In genomic region chrX:13293700-13294099, GRCh38 we compare ENCODE assay signal across 13 cellular contexts. TPM values are rescaled to one million over a fixed set of nuclear protein-coding genes. Genes with fewer than 3 reads are reported as not detected.
DNase-seq lines count a peak whose midpoint lies in the region; ATAC-seq and TF ChIP-seq lines count a peak whose summit lies in the region.
"Had no signal": no experiment of that assay in that cellular context is flagged by ENCODE, and none has a peak within 500 bp of the region (broad histone marks: within the 10 kb centered on the region; RNA-seq: fewer than 3 reads in every experiment).

No MANE protein-coding gene starts in this region.

- H3K9ac ChIP-seq in neuronal stem cell (ENCODE audit: low read depth, low read length, poor library complexity), result no peak overlapping the region
- H3K9ac ChIP-seq: BLaER1 treated with 17β-estradiol and CSF1 and Interleukin-3, amounts not matched to agents 10 nM and 100 nM had no signal

- H2BK120ac ChIP-seq in neuronal stem cell (ENCODE audit: low read depth, low read length), result no peak overlapping the region

- no peak overlapping the region for H3K18ac ChIP-seq in neuronal stem cell (ENCODE audit: low read length)

- H3K4me3 ChIP-seq in neuronal stem cell (ENCODE audit: low read length in 2 of 2), result no peak overlapping the region
- H3K4me3 ChIP-seq: ascending aorta; BLaER1 treated with 17β-estradiol and CSF1 and Interleukin-3, amounts not matched to agents 10 nM and 100 nM; sigmoid colon had no signal

- H3K4ac ChIP-seq in neuronal stem cell (ENCODE audit: low read length), result no peak overlapping the region

- no peak overlapping the region for H4K8ac ChIP-seq in neuronal stem cell (ENCODE audit: low read depth, low read length)

- no peaks in the 10 kb centered on the region for H3K36me3 ChIP-seq in neuronal stem cell (replicated peaks in 1 of 2; ENCODE audit: control insufficient read depth in 2 of 2, insufficient read depth in 2 of 2, low read length in 2 of 2)
- H3K36me3 ChIP-seq: ascending aorta; BLaER1 treated with 17β-estradiol and CSF1 and Interleukin-3, amounts not matched to agents 10 nM and 100 nM; sigmoid colon had no signal

- H2AFZ ChIP-seq in neuronal stem cell (ENCODE audit: low read length), result peak overlapping the region; percentile 76

- peaks cover 0 to 4% of the 10 kb centered on the region in 2 donors for H3K4me1 ChIP-seq in neuronal stem cell (ENCODE audit: control insufficient read depth in 2 of 2, insufficient read depth in 1 of 2, low read depth in 1 of 2, low read length in 2 of 2)
- H3K4me1 ChIP-seq: ascending aorta; BLaER1 treated with 17β-estradiol and CSF1 and Interleukin-3, amounts not matched to agents 10 nM and 100 nM; sigmoid colon had no signal

- H3K9me3 ChIP-seq in neuronal stem cell (replicated peaks in 1 of 2; ENCODE audit: control insufficient read depth in 2 of 2, insufficient read depth in 1 of 2, low read depth in 1 of 2, low read length in 2 of 2), result no peaks in the 10 kb centered on the region
- H3K9me3 ChIP-seq: ascending aorta; BLaER1 treated with 17β-estradiol and CSF1 and Interleukin-3, amounts not matched to agents 10 nM and 100 nM; sigmoid colon had no signal

- DNase-seq in HEK293T (ENCODE audit: extremely low spot score) (peak; percentile 40), NCI-H2081 treated with DMSO at 0.1 percent for 48 hours (lab: John Stamatoyannopoulos, UW) (peak; percentile 94), WTC11 (ENCODE audit: low spot score) (no peak), neuronal stem cell (ENCODE audit: low spot score) (no peak)
- no peak for DNase-seq in activated CD8-positive, alpha-beta memory T cell treated with anti-CD3 and anti-CD28 coated beads, Interleukin-2, amount 10 ng/mL, durations not matched to agents 7 days and 5 days
- DNase-seq: Kasumi-1, natural killer cell, sigmoid colon had no signal

- H3K27me3 ChIP-seq in neuronal stem cell (ENCODE audit: control insufficient read depth in 3 of 3, insufficient read depth in 3 of 3, low read depth in 1 of 3, low read length in 3 of 3), result no peaks in the 10 kb centered on the region
- H3K27me3 ChIP-seq: ascending aorta, sigmoid colon had no signal

- H3K27me3 Mint-ChIP-seq in WTC11 (ENCODE audit: low read depth), result no peaks in the 10 kb centered on the region
- no peaks in the 10 kb centered on the region for H3K27me3 Mint-ChIP-seq in activated CD8-positive, alpha-beta memory T cell treated with anti-CD3 and anti-CD28 coated beads, Interleukin-2, amount 10 ng/mL, durations not matched to agents 7 days and 5 days

- no peaks in the 10 kb centered on the region for H3K79me1 ChIP-seq in neuronal stem cell (ENCODE audit: low read depth, low read length)

- CTCF ChIA-PET in HEK293T (lab: Yijun Ruan, JAX), result no interaction called here
- CTCF ChIA-PET in WTC11 (lab: Charles Lee), result no interaction called here
- CTCF ChIA-PET in activated CD8-positive, alpha-beta memory T cell treated with anti-CD3 and anti-CD28 coated beads, Interleukin-2, amount 10 ng/mL, durations not matched to agents 7 days and 5 days (lab: Charles Lee), result no interaction called here

- no peak overlapping the region for H3K4me2 ChIP-seq in neuronal stem cell (ENCODE audit: insufficient read depth, low read length, poor library complexity, severe bottlenecking)
- H3K4me2 ChIP-seq: BLaER1 treated with 17β-estradiol and CSF1 and Interleukin-3, amounts not matched to agents 10 nM and 100 nM had no signal

- POLR2A ChIA-PET in HEK293T (lab: Yijun Ruan, JAX), result no interaction called here
- POLR2A ChIA-PET in WTC11 (lab: Charles Lee), result no interaction called here

- H2AK5ac ChIP-seq in neuronal stem cell (ENCODE audit: low read depth, low read length), result no peak overlapping the region

- no peak for ATAC-seq in WTC11
- no peak for ATAC-seq in HG02610 (IDR thresholded peaks at IDR 0.05; ENCODE audit: unreplicated experiment)
- ATAC-seq in activated CD8-positive, alpha-beta memory T cell treated with anti-CD3 and anti-CD28 coated beads, Interleukin-2, amount 10 ng/mL, durations not matched to agents 7 days and 5 days, result no peak
- no peak for ATAC-seq in GM21423 (IDR thresholded peaks at IDR 0.05; ENCODE audit: unreplicated experiment)
- ATAC-seq in HG03175 (IDR thresholded peaks at IDR 0.05; ENCODE audit: unreplicated experiment), result no peak
- ATAC-seq: natural killer cell had no signal

- no peak overlapping the region for H3K14ac ChIP-seq in neuronal stem cell (ENCODE audit: low read length)

- H2BK5ac ChIP-seq in neuronal stem cell (ENCODE audit: low read length), result no peak overlapping the region

- H3K23ac ChIP-seq in neuronal stem cell (ENCODE audit: low read depth, low read length, poor library complexity), result no peak overlapping the region

- no peak overlapping the region for H3K27ac ChIP-seq in neuronal stem cell (replicated peaks; ENCODE audit: low read length)
- H3K27ac ChIP-seq: ascending aorta; BLaER1 treated with 17β-estradiol and CSF1 and Interleukin-3, amounts not matched to agents 10 nM and 100 nM; sigmoid colon had no signal

- H3K4me3 Mint-ChIP-seq in WTC11, result no peak overlapping the region
- no peak overlapping the region for H3K4me3 Mint-ChIP-seq in activated CD8-positive, alpha-beta memory T cell treated with anti-CD3 and anti-CD28 coated beads, Interleukin-2, amount 10 ng/mL, durations not matched to agents 7 days and 5 days
- H3K4me3 Mint-ChIP-seq: natural killer cell had no signal

- H3K9me3 Mint-ChIP-seq in WTC11, result no peaks in the 10 kb centered on the region; the same call in 1 of the 2 replicates
- no peaks in the 10 kb centered on the region for H3K9me3 Mint-ChIP-seq in activated CD8-positive, alpha-beta memory T cell treated with anti-CD3 and anti-CD28 coated beads, Interleukin-2, amount 10 ng/mL, durations not matched to agents 7 days and 5 days (ENCODE audit: low read depth)
- H3K9me3 Mint-ChIP-seq: natural killer cell had no signal

- TF ChIP-seq CTCF in WTC11 (IDR thresholded peaks at IDR 0.05), result no peak

- no peak overlapping the region for H2BK15ac ChIP-seq in neuronal stem cell (ENCODE audit: low read length)

- peak overlapping the region; percentile 91 for H3K27ac Mint-ChIP-seq in WTC11
- H3K27ac Mint-ChIP-seq in activated CD8-positive, alpha-beta memory T cell treated with anti-CD3 and anti-CD28 coated beads, Interleukin-2, amount 10 ng/mL, durations not matched to agents 7 days and 5 days, result no peak overlapping the region
- H3K27ac Mint-ChIP-seq: natural killer cell had no signal

- H3K4me1 Mint-ChIP-seq in WTC11, result peaks cover 19% of the 10 kb centered on the region
- H3K4me1 Mint-ChIP-seq in activated CD8-positive, alpha-beta memory T cell treated with anti-CD3 and anti-CD28 coated beads, Interleukin-2, amount 10 ng/mL, durations not matched to agents 7 days and 5 days, result no peaks in the 10 kb centered on the region
- H3K4me1 Mint-ChIP-seq: natural killer cell had no signal

- no peak overlapping the region for H2BK12ac ChIP-seq in neuronal stem cell (ENCODE audit: low read length)

- no peak overlapping the region for H4K91ac ChIP-seq in neuronal stem cell (ENCODE audit: low read depth, low read length, poor library complexity)

- H3K36me3 Mint-ChIP-seq in WTC11, result no peaks in the 10 kb centered on the region
- no peaks in the 10 kb centered on the region for H3K36me3 Mint-ChIP-seq in activated CD8-positive, alpha-beta memory T cell treated with anti-CD3 and anti-CD28 coated beads, Interleukin-2, amount 10 ng/mL, durations not matched to agents 7 days and 5 days
- H3K36me3 Mint-ChIP-seq: natural killer cell had no signal

- WGBS in neuronal stem cell (ENCODE audit: extremely low coverage in 2 of 2, insufficient read length in 2 of 2, insufficient replicate concordance in 1 of 2), 2 donors, result no CpG with 5 or more reads among the region's 6 CpGs

TF ChIP-seq in HEK293T, 16 proteins besides CTCF, POLR2A, EP300 and RAD21 (continues in another document):
- TF ChIP-seq FOXA1 (IDR thresholded peaks at IDR 0.05) (no peak), ELF4 (IDR thresholded peaks at IDR 0.05) (no peak), SP1 (IDR thresholded peaks at IDR 0.05) (no peak), HDGF (IDR thresholded peaks at IDR 0.05; ENCODE audit: borderline replicate concordance) (no peak), CTBP1 (IDR thresholded peaks at IDR 0.05; ENCODE audit: borderline replicate concordance) (no peak), TARDBP (IDR thresholded peaks at IDR 0.05) (no peak), FOXM1 (IDR thresholded peaks at IDR 0.05; ENCODE audit: borderline replicate concordance) (no peak), FOXK2 (IDR thresholded peaks at IDR 0.05) (no peak), NFRKB (IDR thresholded peaks at IDR 0.05) (no peak), BHLHE40 (IDR thresholded peaks at IDR 0.05; ENCODE audit: borderline replicate concordance) (no peak), L3MBTL2 (conservative IDR thresholded peaks at IDR 0.05) (no peak), ZNF384 (IDR thresholded peaks at IDR 0.05) (no peak), LEF1 (IDR thresholded peaks at IDR 0.05; ENCODE audit: borderline replicate concordance) (no peak), SUZ12 (IDR thresholded peaks at IDR 0.05) (no peak), ARNT (IDR thresholded peaks at IDR 0.05) (no peak)

TF ChIP-seq in WTC11, 78 proteins besides CTCF, POLR2A, EP300 and RAD21 (continues in another document):
- no peak for TF ChIP-seq ZNF396 (CRISPR knock-in tag; IDR thresholded peaks at IDR 0.05; ENCODE audit: borderline replicate concordance)
- TF ChIP-seq, protein P1, sequence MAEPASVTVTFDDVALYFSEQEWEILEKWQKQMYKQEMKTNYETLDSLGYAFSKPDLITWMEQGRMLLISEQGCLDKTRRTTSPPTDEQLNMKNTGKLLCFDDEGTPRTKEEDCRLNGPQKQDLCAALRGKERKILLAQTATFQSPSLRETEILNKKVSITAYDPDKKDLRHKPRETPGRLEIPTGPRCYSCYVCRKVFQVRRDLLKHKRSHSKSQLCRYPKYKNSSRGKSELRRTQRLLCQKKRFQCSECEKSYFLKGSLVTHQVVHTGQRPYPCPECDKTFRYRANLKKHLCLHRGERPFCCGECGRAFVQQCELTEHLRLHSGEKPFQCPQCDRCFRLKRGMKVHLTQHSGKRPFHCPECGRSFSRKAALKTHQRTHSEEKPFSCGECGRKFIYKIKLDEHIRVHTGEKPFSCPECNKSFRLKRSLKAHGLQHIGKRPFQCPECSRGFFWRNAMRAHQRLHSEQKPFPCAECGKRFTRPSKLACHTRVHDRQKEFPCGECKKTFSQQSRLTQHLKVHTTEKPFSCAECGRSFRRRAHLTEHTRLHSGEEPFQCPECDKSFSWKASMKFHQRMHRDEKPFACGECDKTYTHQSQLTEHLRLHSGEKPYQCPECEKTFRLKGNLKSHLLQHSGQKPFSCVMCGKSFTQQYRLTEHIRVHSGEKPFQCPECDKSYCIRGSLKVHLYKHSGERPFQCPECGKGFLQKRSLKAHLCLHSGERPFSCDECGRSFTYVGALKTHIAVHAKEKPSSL (CRISPR knock-in tag; conservative IDR thresholded peaks at IDR 0.05), result no peak
- TF ChIP-seq SP1 (CRISPR knock-in tag; conservative IDR thresholded peaks at IDR 0.05), result no peak
- no peak for TF ChIP-seq NFATC4 (CRISPR knock-in tag; IDR thresholded peaks at IDR 0.05)
- no peak for TF ChIP-seq CREB1 (CRISPR knock-in tag; IDR thresholded peaks at IDR 0.05)

RNA-seq across cellular contexts. Expression of gene ATXN3L, which starts 26.2 kb away (rescaled TPM):
- total RNA-seq in WTC11 (2021), result not detected in 3 replicates
- polyA plus RNA-seq in neuronal stem cell (2013, experiment 1 of 2), result not detected
- not detected for polyA plus RNA-seq in neuronal stem cell (2013, experiment 2 of 2)
- total RNA-seq in activated CD8-positive, alpha-beta memory T cell treated with anti-CD3 and anti-CD28 coated beads, Interleukin-2, amount 10 ng/mL, durations not matched to agents 7 days and 5 days, result not detected
- total RNA-seq: ascending aorta, natural killer cell, sigmoid colon had no signal
- polyA plus RNA-seq: sigmoid colon had no signal

Comparison
In these comparisons a context has a peak if more than half of its experiments do, and no peak if none do; other contexts are left out.
1. DNase-seq: peak in HEK293T (single experiment) and NCI-H2081 treated with DMSO at 0.1 percent for 48 hours (single experiment); none in WTC11 (single experiment), neuronal stem cell (single experiment) and activated CD8-positive, alpha-beta memory T cell treated with anti-CD3 and anti-CD28 coated beads, Interleukin-2, amount 10 ng/mL, durations not matched to agents 7 days and 5 days (single experiment).